ENCODE assay signal across 31 cellular contexts in the genomic region with DNA sequence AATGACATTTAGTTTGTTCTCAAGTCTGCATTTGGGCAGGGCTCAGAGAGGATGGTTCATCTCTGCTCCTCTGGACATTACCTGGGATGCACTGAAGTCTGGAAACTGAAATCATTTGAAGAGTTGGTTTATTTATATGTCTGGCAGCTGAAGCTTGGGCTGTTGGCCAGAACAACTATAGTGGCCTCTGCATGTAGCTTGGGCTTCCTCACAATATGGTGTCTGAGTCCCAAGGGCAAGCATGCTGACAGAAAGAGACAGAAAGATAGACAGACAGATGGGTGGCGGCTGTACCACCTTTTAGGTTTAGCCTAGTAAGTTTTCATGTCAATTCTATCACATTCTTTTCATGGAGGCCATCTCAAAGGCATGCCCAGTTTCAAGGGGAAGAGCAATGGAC. TPM values are rescaled to one million over a fixed set of nuclear protein-coding genes. Genes with fewer than 3 reads are reported as not detected.
DNase-seq lines count a peak whose midpoint lies in the region; ATAC-seq and TF ChIP-seq lines count a peak whose summit lies in the region.
"Had no signal": no experiment of that assay in that cellular context is flagged by ENCODE, and none has a peak within 500 bp of the region (broad histone marks: within the 10 kb centered on the region; RNA-seq: fewer than 3 reads in every experiment).

No MANE protein-coding gene starts in this region.

- DNase-seq in activated CD8-positive, alpha-beta memory T cell treated with anti-CD3 and anti-CD28 coated beads, Interleukin-2, amount 50 U/mL, for 48 hours, result peak; percentile 36
- no peak for DNase-seq in activated CD8-positive, alpha-beta memory T cell treated with anti-CD3 and anti-CD28 coated beads, Interleukin-2, amount 10 ng/mL, durations not matched to agents 7 days and 5 days
- DNase-seq in LHCN-M2 (ENCODE audit: low read depth), result peak; percentile 9
- peak; percentile 1 for DNase-seq in endothelial cell (ENCODE audit: low spot score)
- peak; percentile 20 for DNase-seq in stimulated activated CD8-positive, alpha-beta memory T cell treated with anti-CD3 and anti-CD28 coated beads, Interleukin-4, amount 100 ng/mL, for 48 hours
- no peak for DNase-seq in activated T-cell treated with anti-CD3 and anti-CD28 coated beads, Interleukin-2, amount 50 U/mL, for 24 hours
- DNase-seq in dedifferentiated amniotic fluid mesenchymal stem cell (ENCODE audit: extremely low spot score), result no peak
- DNase-seq: activated CD4-positive, alpha-beta T cell treated with anti-CD3 and anti-CD28 coated beads, Interleukin-2, amount 50 U/mL, for 48 hours; activated effector memory CD4-positive, alpha-beta T cell treated with anti-CD3 and anti-CD28 coated beads, Interleukin-2, amount 50 U/mL, for 16 hours; activated T-cell treated with anti-CD3 and anti-CD28 coated beads, Interleukin-2, amount 50 U/mL, for 1 hour; AML-193; EL; heart right ventricle; HFFc6; KBM-7; kidney; mucosa of descending colon; NCI-H1930; NCI-H2171 treated with DMSO at 0.1 percent for 48 hours; NCI-H510A treated with DMSO at 0.1 percent for 48 hours; nephron progenitor cell; RPMI8226; stimulated activated naive CD4-positive, alpha-beta T cell; T-helper 1 cell; uterus had no signal

- no peak overlapping the region for H3K4me3 Mint-ChIP-seq in activated CD8-positive, alpha-beta memory T cell treated with anti-CD3 and anti-CD28 coated beads, Interleukin-2, amount 10 ng/mL, durations not matched to agents 7 days and 5 days
- no peak overlapping the region for H3K4me3 Mint-ChIP-seq in endothelial cell (ENCODE audit: unreplicated experiment)
- H3K4me3 Mint-ChIP-seq in activated T-cell treated with anti-CD3 and anti-CD28 coated beads, Interleukin-2, amount 50 U/mL, for 24 hours, result no peak overlapping the region
- H3K4me3 Mint-ChIP-seq: CD8-positive, alpha-beta T cell; central memory CD8-positive, alpha-beta T cell; HFFc6; nephron progenitor cell had no signal

- H3K9me3 Mint-ChIP-seq in activated CD8-positive, alpha-beta memory T cell treated with anti-CD3 and anti-CD28 coated beads, Interleukin-2, amount 10 ng/mL, durations not matched to agents 7 days and 5 days (ENCODE audit: low read depth), result peaks cover 7% of the 10 kb centered on the region
- peaks cover 5% of the 10 kb centered on the region for H3K9me3 Mint-ChIP-seq in endothelial cell (ENCODE audit: unreplicated experiment)
- peaks cover 11% of the 10 kb centered on the region for H3K9me3 Mint-ChIP-seq in activated T-cell treated with anti-CD3 and anti-CD28 coated beads, Interleukin-2, amount 50 U/mL, for 24 hours
- H3K9me3 Mint-ChIP-seq: CD8-positive, alpha-beta T cell had no signal

- TF ChIP-seq CTCF in endothelial cell (IDR thresholded peaks at IDR 0.05; ENCODE audit: unreplicated experiment), result no peak

- peaks cover 51% of the 10 kb centered on the region for H3K4me1 Mint-ChIP-seq in activated CD8-positive, alpha-beta memory T cell treated with anti-CD3 and anti-CD28 coated beads, Interleukin-2, amount 10 ng/mL, durations not matched to agents 7 days and 5 days
- peaks cover 26% of the 10 kb centered on the region for H3K4me1 Mint-ChIP-seq in endothelial cell (ENCODE audit: unreplicated experiment)
- H3K4me1 Mint-ChIP-seq in activated T-cell treated with anti-CD3 and anti-CD28 coated beads, Interleukin-2, amount 50 U/mL, for 24 hours (ENCODE audit: low read depth), result peaks cover 44% of the 10 kb centered on the region

- no peak for ATAC-seq in activated CD8-positive, alpha-beta memory T cell treated with anti-CD3 and anti-CD28 coated beads, Interleukin-2, amount 10 ng/mL, durations not matched to agents 7 days and 5 days
- no peak for ATAC-seq in HG03280 (IDR thresholded peaks at IDR 0.05; ENCODE audit: unreplicated experiment)
- ATAC-seq: activated CD4-positive, CD25-positive, alpha-beta regulatory T cell treated with anti-CD3 and anti-CD28 coated beads, Interleukin-2, amount 50 U/mL, for 24 hours; CD8-positive, alpha-beta T cell; heart right ventricle; mucosa of descending colon had no signal

- H3K36me3 Mint-ChIP-seq in activated CD8-positive, alpha-beta memory T cell treated with anti-CD3 and anti-CD28 coated beads, Interleukin-2, amount 10 ng/mL, durations not matched to agents 7 days and 5 days, result peaks cover 10% of the 10 kb centered on the region
- H3K36me3 Mint-ChIP-seq in endothelial cell (ENCODE audit: low read depth, unreplicated experiment), result peaks cover 5% of the 10 kb centered on the region
- H3K36me3 Mint-ChIP-seq in activated T-cell treated with anti-CD3 and anti-CD28 coated beads, Interleukin-2, amount 50 U/mL, for 24 hours (ENCODE audit: low read depth), result no peaks in the 10 kb centered on the region
- H3K36me3 Mint-ChIP-seq: CD8-positive, alpha-beta T cell had no signal

- no peak overlapping the region for H3K27ac Mint-ChIP-seq in activated CD8-positive, alpha-beta memory T cell treated with anti-CD3 and anti-CD28 coated beads, Interleukin-2, amount 10 ng/mL, durations not matched to agents 7 days and 5 days
- H3K27ac Mint-ChIP-seq in endothelial cell (ENCODE audit: unreplicated experiment), result no peak overlapping the region
- H3K27ac Mint-ChIP-seq in activated T-cell treated with anti-CD3 and anti-CD28 coated beads, Interleukin-2, amount 50 U/mL, for 24 hours, result no peak overlapping the region
- H3K27ac Mint-ChIP-seq: CD8-positive, alpha-beta T cell; HFFc6; nephron progenitor cell had no signal

- CTCF ChIA-PET in activated CD8-positive, alpha-beta memory T cell treated with anti-CD3 and anti-CD28 coated beads, Interleukin-2, amount 10 ng/mL, durations not matched to agents 7 days and 5 days (lab: Charles Lee), result no interaction called here

- H3K27me3 Mint-ChIP-seq in activated CD8-positive, alpha-beta memory T cell treated with anti-CD3 and anti-CD28 coated beads, Interleukin-2, amount 10 ng/mL, durations not matched to agents 7 days and 5 days, result peaks cover 32% of the 10 kb centered on the region
- peaks cover 11% of the 10 kb centered on the region for H3K27me3 Mint-ChIP-seq in endothelial cell (ENCODE audit: unreplicated experiment)
- H3K27me3 Mint-ChIP-seq in activated T-cell treated with anti-CD3 and anti-CD28 coated beads, Interleukin-2, amount 50 U/mL, for 24 hours, result no peaks in the 10 kb centered on the region
- H3K27me3 Mint-ChIP-seq: central memory CD8-positive, alpha-beta T cell had no signal

RNA-seq across cellular contexts. Expression of gene LRRC32, which starts 44.8 kb away (rescaled TPM):
- total RNA-seq in activated CD8-positive, alpha-beta memory T cell treated with anti-CD3 and anti-CD28 coated beads, Interleukin-2, amount 10 ng/mL, durations not matched to agents 7 days and 5 days, result 1 to 10 TPM in 1 of 2 experiments, under 1 TPM in 1; 0.32 to 4.7 TPM
- 0.06 TPM in 2 replicates for total RNA-seq in LHCN-M2 (2014; rRNA removed)
- polyA plus RNA-seq in LHCN-M2 (2012), result 1.6 TPM
- total RNA-seq in endothelial cell (ENCODE audit: unreplicated experiment), result 22.0 TPM
- total RNA-seq: A673, MCF 10A had no signal

Comparison
In these comparisons a context has a peak if more than half of its experiments do, and no peak if none do; other contexts are left out.
1. DNase-seq: peak in activated CD8-positive, alpha-beta memory T cell treated with anti-CD3 and anti-CD28 coated beads, Interleukin-2, amount 50 U/mL, for 48 hours (single experiment), LHCN-M2 (single experiment), endothelial cell (single experiment) and stimulated activated CD8-positive, alpha-beta memory T cell treated with anti-CD3 and anti-CD28 coated beads, Interleukin-4, amount 100 ng/mL, for 48 hours (single experiment); none in activated CD8-positive, alpha-beta memory T cell treated with anti-CD3 and anti-CD28 coated beads, Interleukin-2, amount 10 ng/mL, durations not matched to agents 7 days and 5 days (single experiment), activated T-cell treated with anti-CD3 and anti-CD28 coated beads, Interleukin-2, amount 50 U/mL, for 24 hours (single experiment) and dedifferentiated amniotic fluid mesenchymal stem cell (single experiment).